In genomic region chr4:145302725-145303124, GRCh38 we compare ENCODE assay signal across 21 cellular contexts.
"Had no signal": no experiment of that assay in that cellular context is flagged by ENCODE, and none has a peak within 500 bp of the region (broad histone marks: within the 10 kb centered on the region; RNA-seq: fewer than 3 reads in every experiment).

No MANE protein-coding gene starts in this region.

- DNase-seq: effector CD4-positive, alpha-beta T cell; endodermal cell; heart left ventricle; hippocampal formation; kidney glomerular epithelial cell; mucosa of descending colon; naive thymus-derived CD8-positive, alpha-beta T cell; posterior cingulate gyrus; stimulated activated CD4-positive, alpha-beta T cell treated with anti-CD3 and anti-CD28 coated beads, Interleukin-2, amount 100 ng/mL, for 24 hours; stimulated activated CD4-positive, alpha-beta T cell treated with anti-CD3 and anti-CD28 coated beads, Interleukin-4, amount 100 ng/mL, for 4 hours; stimulated activated naive B cell treated with anti-CD40 and anti-IgM and Interleukin-4, amounts not matched to agents 10 μg/mL and 1 μg/mL and 100 μg/mL, for 72 hours; stimulated activated naive CD8-positive, alpha-beta T cell treated with anti-CD3 and anti-CD28 coated beads, Interleukin-15, amount 100 ng/mL, for 72 hours; testis; upper lobe of right lung had no signal

- H3K9me3 Mint-ChIP-seq: endodermal cell; stimulated activated naive B cell treated with anti-CD40 and anti-IgM and Interleukin-4, amounts not matched to agents 10 μg/mL and 1 μg/mL and 100 μg/mL, for 72 hours; stimulated activated naive CD8-positive, alpha-beta T cell treated with anti-CD3 and anti-CD28 coated beads, Interleukin-15, amount 100 ng/mL, for 72 hours had no signal

- H3K27ac ChIP-seq: coronary artery, heart left ventricle, neutrophil, skin epidermis, testis, tibial nerve, upper lobe of right lung had no signal

- H3K4me1 Mint-ChIP-seq: endodermal cell had no signal

- H3K9me3 ChIP-seq: heart left ventricle, mucosa of descending colon, neutrophil, testis, tibial nerve, upper lobe of right lung had no signal

- H3K4me3 ChIP-seq: coronary artery, heart left ventricle, mucosa of descending colon, skin epidermis, testis, tibial nerve, upper lobe of right lung had no signal

- H3K36me3 ChIP-seq: heart left ventricle, neutrophil, tibial nerve, upper lobe of right lung had no signal

- ATAC-seq: heart left ventricle; left lobe of liver; mucosa of descending colon; naive thymus-derived CD8-positive, alpha-beta T cell; sciatic nerve; stimulated activated naive B cell treated with anti-CD40 and anti-IgM and Interleukin-4, amounts not matched to agents 10 μg/mL and 1 μg/mL and 100 μg/mL, for 72 hours; stimulated activated naive CD8-positive, alpha-beta T cell treated with anti-CD3 and anti-CD28 coated beads, Interleukin-15, amount 100 ng/mL, for 72 hours; upper lobe of right lung had no signal

- H3K27me3 ChIP-seq: heart left ventricle, neutrophil, testis, tibial nerve, upper lobe of right lung had no signal

- H3K27ac Mint-ChIP-seq: endodermal cell; naive thymus-derived CD8-positive, alpha-beta T cell; stimulated activated naive B cell treated with anti-CD40 and anti-IgM and Interleukin-4, amounts not matched to agents 10 μg/mL and 1 μg/mL and 100 μg/mL, for 72 hours had no signal

- H3K27me3 Mint-ChIP-seq: naive thymus-derived CD8-positive, alpha-beta T cell had no signal

- H3K4me3 Mint-ChIP-seq: endodermal cell; naive thymus-derived CD8-positive, alpha-beta T cell; stimulated activated naive B cell treated with anti-CD40 and anti-IgM and Interleukin-4, amounts not matched to agents 10 μg/mL and 1 μg/mL and 100 μg/mL, for 72 hours; stimulated activated naive CD8-positive, alpha-beta T cell treated with anti-CD3 and anti-CD28 coated beads, Interleukin-15, amount 100 ng/mL, for 72 hours had no signal

- H3K36me3 Mint-ChIP-seq: stimulated activated naive B cell treated with anti-CD40 and anti-IgM and Interleukin-4, amounts not matched to agents 10 μg/mL and 1 μg/mL and 100 μg/mL, for 72 hours had no signal

- H3K4me1 ChIP-seq: testis, upper lobe of right lung had no signal

- FAIRE-seq: endothelial cell of umbilical vein had no signal
